24 cellular contexts compared by ENCODE assay signal in genomic region chr6:38151580-38152500, GRCh38.
"Had no signal": no experiment of that assay in that cellular context is flagged by ENCODE, and none has a peak within 500 bp of the region (broad histone marks: within the 10 kb centered on the region; RNA-seq: fewer than 3 reads in every experiment).

No MANE protein-coding gene starts in this region.

- H3K9me3 ChIP-seq: left lung, lower lobe of right lung, psoas muscle, tibial nerve, vagina had no signal

- DNase-seq: activated CD4-positive, alpha-beta memory T cell treated with anti-CD3 and anti-CD28 coated beads, Interleukin-2, amount 10 ng/mL, durations not matched to agents 7 days and 5 days; activated CD4-positive, alpha-beta T cell treated with anti-CD3 and anti-CD28 coated beads, Interleukin-2, amount 10 ng/mL, durations not matched to agents 7 days and 5 days; activated CD4-positive, CD25-positive, alpha-beta regulatory T cell treated with anti-CD3 and anti-CD28 coated beads, Interleukin-2, amount 50 U/mL, for 72 hours; activated CD8-positive, alpha-beta memory T cell treated with anti-CD3 and anti-CD28 coated beads, Interleukin-2, amount 50 U/mL, for 48 hours; activated naive CD8-positive, alpha-beta T cell treated with anti-CD3 and anti-CD28 coated beads, Interleukin-2, amount 50 U/mL, for 24 hours; amygdala; central memory CD4-positive, alpha-beta T cell; effector CD4-positive, alpha-beta T cell; left lung; lower lobe of right lung; mesenchymal stem cell; natural killer cell; psoas muscle; stimulated activated CD4-positive, alpha-beta T cell treated with anti-CD3 and anti-CD28 coated beads, Interleukin-2, amount 100 ng/mL, for 24 hours; stimulated activated naive CD4-positive, alpha-beta T cell had no signal

- H3K27me3 Mint-ChIP-seq: activated CD4-positive, alpha-beta memory T cell treated with anti-CD3 and anti-CD28 coated beads, Interleukin-2, amount 10 ng/mL, durations not matched to agents 7 days and 5 days; activated CD4-positive, alpha-beta T cell treated with anti-CD3 and anti-CD28 coated beads, Interleukin-2, amount 10 ng/mL, durations not matched to agents 7 days and 5 days; activated naive CD4-positive, alpha-beta T cell treated with anti-CD3 and anti-CD28 coated beads, Interleukin-2, amount 50 U/mL, for 24 hours; activated naive CD8-positive, alpha-beta T cell treated with anti-CD3 and anti-CD28 coated beads, Interleukin-2, amount 50 U/mL, for 24 hours; dendritic cell treated with granulocyte-macrophage colony-stimulating factor and Interleukin-4, amounts not matched to agents 40 ng/mL and 50 ng/mL, for 4 days had no signal

- H3K36me3 Mint-ChIP-seq: natural killer cell had no signal

- H3K9me3 Mint-ChIP-seq: activated CD4-positive, alpha-beta memory T cell treated with anti-CD3 and anti-CD28 coated beads, Interleukin-2, amount 10 ng/mL, durations not matched to agents 7 days and 5 days; activated CD4-positive, alpha-beta T cell treated with anti-CD3 and anti-CD28 coated beads, Interleukin-2, amount 10 ng/mL, durations not matched to agents 7 days and 5 days; activated naive CD4-positive, alpha-beta T cell treated with anti-CD3 and anti-CD28 coated beads, Interleukin-2, amount 50 U/mL, for 24 hours; activated naive CD8-positive, alpha-beta T cell treated with anti-CD3 and anti-CD28 coated beads, Interleukin-2, amount 50 U/mL, for 24 hours; activated T-helper 2 cell treated with anti-CD3 and anti-CD28 coated beads, Interferon-gamma antibody, Interleukin-2, Interleukin-4, amounts not matched to agents 10 μg/mL and 5 μg/mL and 100 μg/mL, durations not matched to agents 14 hours and 24 hours and 36 hours; dendritic cell treated with granulocyte-macrophage colony-stimulating factor and Interleukin-4, amounts not matched to agents 40 ng/mL and 50 ng/mL, for 4 days; natural killer cell had no signal

- H3K9ac ChIP-seq: parathyroid adenoma had no signal

- H2AFZ ChIP-seq: parathyroid adenoma had no signal

- FAIRE-seq: endometrium, frontal cortex had no signal

- H3K27ac ChIP-seq: left lung, lower lobe of right lung, parathyroid adenoma, psoas muscle, tibial nerve, vagina had no signal

- H3K4me3 Mint-ChIP-seq: activated CD4-positive, alpha-beta memory T cell treated with anti-CD3 and anti-CD28 coated beads, Interleukin-2, amount 10 ng/mL, durations not matched to agents 7 days and 5 days; activated CD4-positive, alpha-beta T cell treated with anti-CD3 and anti-CD28 coated beads, Interleukin-2, amount 10 ng/mL, durations not matched to agents 7 days and 5 days; activated naive CD4-positive, alpha-beta T cell treated with anti-CD3 and anti-CD28 coated beads, Interleukin-2, amount 50 U/mL, for 24 hours; activated naive CD8-positive, alpha-beta T cell treated with anti-CD3 and anti-CD28 coated beads, Interleukin-2, amount 50 U/mL, for 24 hours; dendritic cell treated with granulocyte-macrophage colony-stimulating factor and Interleukin-4, amounts not matched to agents 40 ng/mL and 50 ng/mL, for 4 days; natural killer cell had no signal

- H3K4me1 Mint-ChIP-seq: activated CD4-positive, alpha-beta memory T cell treated with anti-CD3 and anti-CD28 coated beads, Interleukin-2, amount 10 ng/mL, durations not matched to agents 7 days and 5 days; activated CD4-positive, alpha-beta T cell treated with anti-CD3 and anti-CD28 coated beads, Interleukin-2, amount 10 ng/mL, durations not matched to agents 7 days and 5 days; activated naive CD8-positive, alpha-beta T cell treated with anti-CD3 and anti-CD28 coated beads, Interleukin-2, amount 50 U/mL, for 24 hours had no signal

- H3K27me3 ChIP-seq: left lung, tibial nerve, vagina had no signal

- H3K4me2 ChIP-seq: smooth muscle cell had no signal

- H3K4me1 ChIP-seq: parathyroid adenoma, psoas muscle had no signal

- H3K4me3 ChIP-seq: left lung, lower lobe of right lung, psoas muscle, smooth muscle cell, tibial nerve, vagina had no signal

- H3K27ac Mint-ChIP-seq: activated CD4-positive, alpha-beta memory T cell treated with anti-CD3 and anti-CD28 coated beads, Interleukin-2, amount 10 ng/mL, durations not matched to agents 7 days and 5 days; activated CD4-positive, alpha-beta T cell treated with anti-CD3 and anti-CD28 coated beads, Interleukin-2, amount 10 ng/mL, durations not matched to agents 7 days and 5 days; activated naive CD4-positive, alpha-beta T cell treated with anti-CD3 and anti-CD28 coated beads, Interleukin-2, amount 50 U/mL, for 24 hours; activated naive CD8-positive, alpha-beta T cell treated with anti-CD3 and anti-CD28 coated beads, Interleukin-2, amount 50 U/mL, for 24 hours; activated T-helper 2 cell treated with anti-CD3 and anti-CD28 coated beads, Interferon-gamma antibody, Interleukin-2, Interleukin-4, amounts not matched to agents 10 μg/mL and 5 μg/mL and 100 μg/mL, durations not matched to agents 14 hours and 24 hours and 36 hours; dendritic cell treated with granulocyte-macrophage colony-stimulating factor and Interleukin-4, amounts not matched to agents 40 ng/mL and 50 ng/mL, for 4 days had no signal
